Comparison of ENCODE assay signal across 1 cellular context in the genomic region with DNA sequence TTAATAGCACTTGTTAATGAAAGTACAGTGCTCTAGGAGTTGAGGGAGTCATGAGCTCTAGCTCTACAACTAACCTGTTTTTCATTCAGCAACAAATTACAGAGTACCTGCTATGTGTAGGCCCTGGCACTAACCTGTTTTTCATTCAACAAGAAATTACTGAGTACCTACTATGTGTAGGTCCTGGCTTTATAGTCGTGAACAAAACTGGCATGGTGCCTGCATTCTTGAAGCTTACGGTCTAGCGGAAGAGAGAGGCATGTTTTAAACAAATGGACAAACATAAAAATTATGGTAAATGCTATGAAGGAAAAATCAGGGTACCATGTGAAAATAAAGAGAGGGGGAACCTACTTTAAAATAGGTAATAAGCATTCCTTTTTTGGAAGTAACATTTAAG.
A peak's percentile ranks its signal among the peaks of the same experiment; 100 is the strongest.
TF ChIP-seq lines count a peak whose summit lies in the region.

No MANE protein-coding gene starts in this region.

TF ChIP-seq in K562, 482 proteins besides CTCF, POLR2A, EP300 and RAD21:
- TF ChIP-seq NFIC (IDR thresholded peaks at IDR 0.05) = peak; percentile 52
- TF ChIP-seq ZKSCAN1 (IDR thresholded peaks at IDR 0.05; ENCODE audit: low read depth, low read length) = peak; percentile 83
- peak; percentile 63 for TF ChIP-seq ZBTB33 (CRISPR knock-in tag; IDR thresholded peaks at IDR 0.05)
- TF ChIP-seq ZNF57 (CRISPR knock-in tag; IDR thresholded peaks at IDR 0.05) = no peak
TF ChIP-seq in K562: peak in this region for 3.
